ENCODE assay signal across 16 cellular contexts in genomic region chr12:62781136-62781880, GRCh38.
DNase-seq lines count a peak whose midpoint lies in the region; ATAC-seq, FAIRE-seq and TF ChIP-seq lines count a peak whose summit lies in the region.
"Had no signal": no experiment of that assay in that cellular context is flagged by ENCODE, and none has a peak within 500 bp of the region (broad histone marks: within the 10 kb centered on the region; RNA-seq: fewer than 3 reads in every experiment).

No MANE protein-coding gene starts in this region.

- H3K4me1 Mint-ChIP-seq in H9, result peaks cover 8 to 21% of the 10 kb centered on the region in 2 experiments
- H3K4me1 Mint-ChIP-seq: CD8-positive, alpha-beta memory T cell; IgD-negative memory B cell had no signal

- H3K9ac ChIP-seq in H9 (ENCODE audit: extremely low read depth, insufficient read length, low read length), result no peak overlapping the region
- H3K9ac ChIP-seq in mesenchymal stem cell (ENCODE audit: low read length), result no peak overlapping the region
- H3K9ac ChIP-seq: BLaER1 had no signal

- H2BK12ac ChIP-seq in H9 (ENCODE audit: insufficient read length, low read depth, low read length) (no peak overlapping the region), mesenchymal stem cell (ENCODE audit: low read length in 2 of 2) (no peak overlapping the region)

- H3K27ac Mint-ChIP-seq in H9, result 0 out of 7 replicates have a peak overlapping the region, but pooled peaks of 1 of the 3 experiments have one; percentile 78
- H3K27ac Mint-ChIP-seq: CD8-positive, alpha-beta memory T cell; IgD-negative memory B cell had no signal

- CTCF ChIA-PET in A549 (lab: Yijun Ruan, JAX), result interaction anchor here (0.8 to 3.2 kb wide), 8 partner anchors 11 to 200 kb away, joined by 3 to 17 read pairs (median 4); no protein-coding TSS in a partner anchor

- intact Hi-C loops in stomach (cut with DNase I; ENCODE audit: low total_unique reads), result no loop called here

- H3K4me2 ChIP-seq in A549, result no peak overlapping the region
- H3K4me2 ChIP-seq in H9 (ENCODE audit: insufficient read depth, insufficient read length, low read length), result no peak overlapping the region
- H3K4me2 ChIP-seq in mesenchymal stem cell (ENCODE audit: low read length, poor library complexity, severe bottlenecking), result no peak overlapping the region
- H3K4me2 ChIP-seq: BLaER1 had no signal

- no peaks in the 10 kb centered on the region for H4K20me1 ChIP-seq in H9 (ENCODE audit: control insufficient read depth, insufficient read depth, insufficient read length)
- H4K20me1 ChIP-seq: BLaER1 had no signal

- H3K27me3 ChIP-seq in H9 (ENCODE audit: insufficient read depth, low read length) (no peaks in the 10 kb centered on the region), mesenchymal stem cell (ENCODE audit: control insufficient read depth in 1 of 2, insufficient read depth in 1 of 2, low read length in 2 of 2) (no peaks in the 10 kb centered on the region), stomach (no peaks in the 10 kb centered on the region)
- H3K27me3 ChIP-seq: BLaER1 had no signal

- H2AK5ac ChIP-seq in H9 (ENCODE audit: insufficient read length, low read length), result no peak overlapping the region
- no peak overlapping the region for H2AK5ac ChIP-seq in mesenchymal stem cell (ENCODE audit: low read length, severe bottlenecking)

- H3K4me1 ChIP-seq in A549, result peaks cover 37% of the 10 kb centered on the region
- peaks cover 4% of the 10 kb centered on the region; the same call in 1 of the 2 replicates for H3K4me1 ChIP-seq in H9 (ENCODE audit: insufficient read depth, low read length)
- peaks cover 7% of the 10 kb centered on the region for H3K4me1 ChIP-seq in mesenchymal stem cell (ENCODE audit: control insufficient read depth, insufficient read depth, low read depth, low read length)
- peaks cover 0 to 28% (median 13%) of the 10 kb centered on the region in 4 donors for H3K4me1 ChIP-seq in stomach
- H3K4me1 ChIP-seq: BLaER1 had no signal

- no peak for ATAC-seq in A549

- no peak for FAIRE-seq in A549 (lab: Jason Lieb, UNC)
- FAIRE-seq: GM12892, H54 had no signal

- no peak overlapping the region for H4K91ac ChIP-seq in H9 (ENCODE audit: insufficient read length, low read depth, low read length)
- H4K91ac ChIP-seq in mesenchymal stem cell (ENCODE audit: low read length), result no peak overlapping the region

- H3K9me3 Mint-ChIP-seq in H9, result no peaks in the 10 kb centered on the region
- H3K9me3 Mint-ChIP-seq: CD8-positive, alpha-beta memory T cell; IgD-negative memory B cell had no signal

- TF ChIP-seq EP300 in A549 (IDR thresholded peaks at IDR 0.05) (no peak), stomach (IDR thresholded peaks at IDR 0.05) (no peak)

- H3K79me1 ChIP-seq in H9 (ENCODE audit: insufficient read depth, low read depth, low read length, poor library complexity, severe bottlenecking) (no peaks in the 10 kb centered on the region), mesenchymal stem cell (replicated peaks; ENCODE audit: low read length, poor library complexity, severe bottlenecking) (peaks cover 3% of the 10 kb centered on the region)

- H2AFZ ChIP-seq in H9 (ENCODE audit: low read length) (no peak overlapping the region), mesenchymal stem cell (ENCODE audit: low read depth, low read length) (peak overlapping the region; percentile 48)

- TF ChIP-seq RAD21 in A549 (conservative IDR thresholded peaks at IDR 0.05 in 1 of 2, IDR thresholded peaks at IDR 0.05 in 1 of 2), result no peak

- H3K4ac ChIP-seq in H9 (ENCODE audit: low read depth, low read length) (no peak overlapping the region), mesenchymal stem cell (ENCODE audit: low read depth in 1 of 2, low read length in 2 of 2) (no peak overlapping the region)

- POLR2A ChIA-PET in A549 (lab: Yijun Ruan, JAX), result interaction anchor here (1.6 kb wide), 1 partner anchor 179 kb away, joined by 5 read pairs; no protein-coding TSS in a partner anchor

- H3K27ac ChIP-seq in A549 (peak overlapping the region; percentile 42 to 94; a peak in 4 of 6 replicates), H9 (ENCODE audit: insufficient read length, low read depth, low read length) (no peak overlapping the region), mesenchymal stem cell (ENCODE audit: low read length, poor library complexity, severe bottlenecking) (no peak overlapping the region), stomach (peak overlapping the region in 3 of 5 donors; percentile 5 to 30 (median 9))
- H3K27ac ChIP-seq: 22Rv1, BLaER1 had no signal

- TF ChIP-seq CTCF in A549 (IDR thresholded peaks at IDR 0.05), result no peak
- no peak for TF ChIP-seq CTCF in H9 (conservative IDR thresholded peaks at IDR 0.05)
- TF ChIP-seq CTCF in stomach (IDR thresholded peaks at IDR 0.05), result no peak

- WGBS in A549 (ENCODE audit: missing lambda C conversion rate), result 93% methylated on average over 7 of the region's 9 CpGs
- no CpG with 5 or more reads among the region's 9 CpGs for WGBS in H9 (ENCODE audit: extremely low coverage, insufficient read length, low lambda C conversion rate)
- WGBS in mesenchymal stem cell, result 94% methylated on average over 9 of the region's 9 CpGs
- 65 to 88% (median 75%) methylated on average over 7 to 9 of the region's 9 CpGs for WGBS in stomach, 5 donors

- no peak overlapping the region for H4K5ac ChIP-seq in H9 (ENCODE audit: insufficient read length, low read depth, low read length)

- TF ChIP-seq POLR2A in A549 (IDR thresholded peaks at IDR 0.05; ENCODE audit: low read length), result no peak
- no peak for TF ChIP-seq POLR2A in stomach (IDR thresholded peaks at IDR 0.05)

- DNase-seq in A549 (ENCODE audit: low read depth in 1 of 2, low spot score in 1 of 2), result no peak
- DNase-seq in H9, result no peak
- DNase-seq in mesenchymal stem cell, result no peak
- DNase-seq in stomach, result no peak
- DNase-seq in activated effector memory CD4-positive, alpha-beta T cell treated with anti-CD3 and anti-CD28 coated beads, Interleukin-2, amount 50 U/mL, for 16 hours, result no peak
- no peak for DNase-seq in stimulated activated CD8-positive, alpha-beta memory T cell treated with anti-CD3 and anti-CD28 coated beads, Interleukin-4, amount 100 ng/mL, for 48 hours
- no peak for DNase-seq in NCI-H2081 (lab: John Stamatoyannopoulos, UW)
- DNase-seq: AML-193; CD8-positive, alpha-beta memory T cell; DMS79; KG1 had no signal

- H3K18ac ChIP-seq in H9 (ENCODE audit: insufficient read length, low read depth, low read length) (peak overlapping the region; percentile 67), mesenchymal stem cell (ENCODE audit: low read depth in 1 of 2, low read length in 2 of 2) (no peak overlapping the region)

- no peak overlapping the region for H3K4me3 Mint-ChIP-seq in H9
- H3K4me3 Mint-ChIP-seq: CD8-positive, alpha-beta memory T cell; IgD-negative memory B cell had no signal

- H3K27me3 Mint-ChIP-seq in H9 (ENCODE audit: low read depth), result no peaks in the 10 kb centered on the region
- H3K27me3 Mint-ChIP-seq: IgD-negative memory B cell had no signal

- no peak overlapping the region for H3T11ph ChIP-seq in H9 (ENCODE audit: low read length)

- H2BK20ac ChIP-seq in H9 (ENCODE audit: low read depth, low read length, poor library complexity, severe bottlenecking), result no peak overlapping the region

- no peaks in the 10 kb centered on the region for H3K23me2 ChIP-seq in H9 (ENCODE audit: insufficient read length, low read depth, low read length, poor library complexity, severe bottlenecking)

- H2BK5ac ChIP-seq in H9 (ENCODE audit: insufficient read length, low read length), result no peak overlapping the region
- no peak overlapping the region for H2BK5ac ChIP-seq in mesenchymal stem cell (ENCODE audit: low read depth, low read length, poor library complexity, severe bottlenecking)

- H3K36me3 Mint-ChIP-seq in H9 (ENCODE audit: insufficient read depth in 1 of 3, low read depth in 3 of 3), result peaks cover 0 to 5% (median 2%) of the 10 kb centered on the region in 3 experiments; a peak in 5 of 7 replicates
- H3K36me3 Mint-ChIP-seq: CD8-positive, alpha-beta memory T cell; IgD-negative memory B cell had no signal

- H3K14ac ChIP-seq in H9 (ENCODE audit: insufficient read depth, low read length) (no peak overlapping the region; the same call in 1 of the 2 replicates), mesenchymal stem cell (ENCODE audit: low read length in 2 of 2) (no peak overlapping the region)

- no peak overlapping the region for H2BK120ac ChIP-seq in H9 (ENCODE audit: low read depth, low read length, poor library complexity, severe bottlenecking)
- no peak overlapping the region for H2BK120ac ChIP-seq in mesenchymal stem cell (ENCODE audit: low read depth, low read length)

- H4K8ac ChIP-seq in H9 (replicated peaks; ENCODE audit: insufficient read length, low read depth, low read length), result no peak overlapping the region
- no peak overlapping the region for H4K8ac ChIP-seq in mesenchymal stem cell (ENCODE audit: low read length)

- H3K4me3 ChIP-seq in A549 (no peak overlapping the region), mesenchymal stem cell (ENCODE audit: insufficient read depth in 1 of 2, low read depth in 1 of 2, low read length in 2 of 2) (no peak overlapping the region), stomach (no peak overlapping the region)
- H3K4me3 ChIP-seq: BLaER1 had no signal

- no peak overlapping the region for H3K56ac ChIP-seq in H9 (ENCODE audit: insufficient read length, low read depth, low read length)

- H3K36me3 ChIP-seq in mesenchymal stem cell (ENCODE audit: control insufficient read depth in 1 of 2, insufficient read depth in 2 of 2, low read depth in 1 of 2, low read length in 2 of 2) (peaks cover 0 to 7% of the 10 kb centered on the region in 2 experiments), stomach (no peaks in the 10 kb centered on the region)
- H3K36me3 ChIP-seq: BLaER1 had no signal

- no peaks in the 10 kb centered on the region for H3K79me2 ChIP-seq in H9 (ENCODE audit: insufficient read depth, low read length)

- H3K9me3 ChIP-seq in A549 (no peaks in the 10 kb centered on the region), H9 (ENCODE audit: control insufficient read depth, low read depth, low read length) (no peaks in the 10 kb centered on the region), mesenchymal stem cell (ENCODE audit: control insufficient read depth, low read length) (no peaks in the 10 kb centered on the region), stomach (no peaks in the 10 kb centered on the region)
- H3K9me3 ChIP-seq: BLaER1 had no signal

- H2BK15ac ChIP-seq in H9 (ENCODE audit: low read depth, low read length) (no peak overlapping the region), mesenchymal stem cell (ENCODE audit: low read depth, poor library complexity, severe bottlenecking) (no peak overlapping the region)

- no peak overlapping the region for H3K23ac ChIP-seq in H9 (ENCODE audit: insufficient read length, low read depth, low read length)
- no peak overlapping the region for H3K23ac ChIP-seq in mesenchymal stem cell (ENCODE audit: low read length in 2 of 2)

Comparison
In these comparisons a context has a peak if more than half of its experiments do, and no peak if none do; other contexts are left out.
1. H3K27ac ChIP-seq: peak in A549 (2 of 2) and stomach (3 of 5); none in H9 (single experiment) and mesenchymal stem cell (single experiment).